Comparison of ENCODE assay signal across 17 cellular contexts in the genomic region with DNA sequence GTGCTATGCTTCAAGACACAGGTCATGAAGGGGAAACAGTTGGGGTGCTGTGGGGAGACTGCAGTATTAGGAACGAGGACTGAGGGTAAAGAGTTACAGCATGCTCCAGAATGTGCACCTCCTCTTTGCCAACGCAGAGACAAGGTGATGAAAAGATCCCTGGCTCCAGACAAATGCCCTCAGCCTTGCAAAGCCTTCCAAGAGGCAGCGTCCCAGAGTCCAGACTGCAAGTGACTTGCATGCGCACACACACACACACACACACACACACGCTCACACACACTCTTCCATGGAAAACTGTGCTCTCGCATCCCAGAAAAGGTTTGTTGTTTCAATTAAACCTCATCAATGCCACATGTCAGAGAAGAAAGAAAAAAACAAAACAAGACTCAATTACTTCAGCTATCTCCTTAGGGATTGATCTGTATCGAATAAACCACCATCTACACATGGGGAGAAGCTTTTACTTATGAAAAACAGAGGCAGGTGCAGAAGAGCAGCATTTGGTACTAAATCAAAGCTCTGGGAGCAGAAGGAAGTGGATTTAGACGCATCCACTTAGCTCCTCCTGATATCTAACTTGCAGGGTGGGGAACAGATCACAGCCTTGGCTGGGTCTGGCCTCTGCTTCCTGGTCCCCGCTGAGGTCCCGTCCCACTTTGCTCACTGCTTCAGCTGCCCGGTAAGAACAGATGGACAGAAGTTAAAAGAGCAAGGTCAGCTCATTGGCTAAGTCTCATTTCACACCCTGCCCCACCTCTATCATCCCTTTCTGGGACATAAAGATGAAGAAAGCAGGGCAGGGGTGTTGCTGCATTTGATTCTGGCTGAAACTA.
DNase-seq lines count a peak whose midpoint lies in the region; ATAC-seq and TF ChIP-seq lines count a peak whose summit lies in the region.
"Had no signal": no experiment of that assay in that cellular context is flagged by ENCODE, and none has a peak within 500 bp of the region (broad histone marks: within the 10 kb centered on the region; RNA-seq: fewer than 3 reads in every experiment).

No MANE protein-coding gene starts in this region.

- CTCF ChIA-PET in BJ (lab: Yijun Ruan, JAX), result interaction anchor here (0.8 kb wide), 1 partner anchor 8 kb away, joined by 3 read pairs; no protein-coding TSS in a partner anchor

- DNase-seq in BJ (ENCODE audit: low read depth) (no peak), amniotic epithelial cell (ENCODE audit: low read depth) (peak; percentile 30), heart right ventricle (peak; percentile 14 to 34), endothelial cell (ENCODE audit: low spot score) (no peak), DMS153 treated with DMSO at 0.1 percent for 48 hours (lab: John Stamatoyannopoulos, UW; ENCODE audit: unreplicated experiment) (no peak), left colon (no peak)
- DNase-seq in effector CD8-positive, alpha-beta T cell (lab: John Stamatoyannopoulos, UW), result no peak
- DNase-seq: activated CD4-positive, alpha-beta T cell treated with anti-CD3 and anti-CD28 coated beads for 36 hours; AML-193; DMS 273 treated with DMSO at 0.1 percent for 48 hours; NCI-H1436; NCI-H526; Peyer's patch; stimulated activated naive CD8-positive, alpha-beta T cell treated with anti-CD3 and anti-CD28 coated beads, Interleukin-15, amount 100 ng/mL, for 72 hours had no signal

- H3K27me3 ChIP-seq in BJ (ENCODE audit: control insufficient read depth, insufficient read depth, low read length) (no peaks in the 10 kb centered on the region), heart right ventricle (no peaks in the 10 kb centered on the region), neuron (ENCODE audit: insufficient read depth, low read length) (no peaks in the 10 kb centered on the region)
- H3K27me3 ChIP-seq: Peyer's patch had no signal

- H3K27ac Mint-ChIP-seq in endothelial cell (ENCODE audit: unreplicated experiment), result no peak overlapping the region
- H3K27ac Mint-ChIP-seq: activated CD4-positive, alpha-beta T cell treated with anti-CD3 and anti-CD28 coated beads for 36 hours; activated naive CD8-positive, alpha-beta T cell; memory B cell; stimulated activated naive CD8-positive, alpha-beta T cell treated with anti-CD3 and anti-CD28 coated beads, Interleukin-15, amount 100 ng/mL, for 72 hours had no signal

- intact Hi-C loops in heart right ventricle (cut with DNase I) (loop anchor here in 3 of 10 donors (5.0 to 10.0 kb wide), 4 partner anchors 58 to 151 kb away; no protein-coding TSS in a partner anchor), left colon (cut with DNase I, micrococcal nuclease) (no loop called here)

- H3K4me1 ChIP-seq in heart right ventricle, result peaks cover 0 to 34% (median 24%) of the 10 kb centered on the region in 9 donors
- peaks cover 26% of the 10 kb centered on the region for H3K4me1 ChIP-seq in neuron (ENCODE audit: insufficient read depth, low read length)
- H3K4me1 ChIP-seq: Peyer's patch had no signal

- no peak overlapping the region for H3K4me3 Mint-ChIP-seq in endothelial cell (ENCODE audit: unreplicated experiment)
- H3K4me3 Mint-ChIP-seq: activated CD4-positive, alpha-beta T cell treated with anti-CD3 and anti-CD28 coated beads for 36 hours; activated naive CD8-positive, alpha-beta T cell; memory B cell; stimulated activated naive CD8-positive, alpha-beta T cell treated with anti-CD3 and anti-CD28 coated beads, Interleukin-15, amount 100 ng/mL, for 72 hours had no signal

- peak overlapping the region; percentile 49 for H2AFZ ChIP-seq in neuron (ENCODE audit: low read depth, low read length)

- no peaks in the 10 kb centered on the region for H3K36me3 ChIP-seq in BJ (ENCODE audit: control insufficient read depth, insufficient read depth, low read length)
- H3K36me3 ChIP-seq in heart right ventricle, result no peaks in the 10 kb centered on the region
- no peaks in the 10 kb centered on the region for H3K36me3 ChIP-seq in neuron (ENCODE audit: insufficient read depth, low read length)
- H3K36me3 ChIP-seq: Peyer's patch had no signal

- peak in 6 of 8 donors; percentile 39 to 86 (median 59) for ATAC-seq in heart right ventricle
- no peak for ATAC-seq in left colon
- ATAC-seq: activated CD4-positive, alpha-beta T cell treated with anti-CD3 and anti-CD28 coated beads for 36 hours; stimulated activated naive CD8-positive, alpha-beta T cell treated with anti-CD3 and anti-CD28 coated beads, Interleukin-15, amount 100 ng/mL, for 72 hours had no signal

- peaks cover 3% of the 10 kb centered on the region for H3K4me1 Mint-ChIP-seq in endothelial cell (ENCODE audit: unreplicated experiment)
- H3K4me1 Mint-ChIP-seq: activated CD4-positive, alpha-beta T cell treated with anti-CD3 and anti-CD28 coated beads for 36 hours; memory B cell; stimulated activated naive CD8-positive, alpha-beta T cell treated with anti-CD3 and anti-CD28 coated beads, Interleukin-15, amount 100 ng/mL, for 72 hours had no signal

- H3K27ac ChIP-seq in heart right ventricle, result peak overlapping the region in 6 of 10 donors; percentile 11 to 80 (median 28)
- H3K27ac ChIP-seq: Peyer's patch had no signal

- H3K36me3 Mint-ChIP-seq in endothelial cell (ENCODE audit: low read depth, unreplicated experiment), result no peaks in the 10 kb centered on the region
- H3K36me3 Mint-ChIP-seq: activated naive CD8-positive, alpha-beta T cell; memory B cell had no signal

- H3K4me3 ChIP-seq in BJ (ENCODE audit: low read depth, low read length), result peak overlapping the region; percentile 24
- peak overlapping the region in 7 of 10 donors; percentile 2 to 39 (median 10) for H3K4me3 ChIP-seq in heart right ventricle
- H3K4me3 ChIP-seq in neuron (ENCODE audit: low read length), result no peak overlapping the region
- H3K4me3 ChIP-seq: Peyer's patch had no signal

- POLR2A ChIA-PET in BJ (lab: Charles Lee), result no interaction called here

- H3K9me3 ChIP-seq in heart right ventricle, result peaks cover 0 to 4% (median 0%) of the 10 kb centered on the region in 11 donors
- H3K9me3 ChIP-seq in neuron (ENCODE audit: low read length), result peaks cover under 1% of the 10 kb centered on the region
- H3K9me3 ChIP-seq: Peyer's patch had no signal

- WGBS in heart right ventricle, 2 donors, result 27 to 44% methylated on average over 11 of the region's 11 CpGs

- no peak for TF ChIP-seq CTCF in BJ (IDR thresholded peaks at IDR 0.05; ENCODE audit: insufficient read depth, low read depth, low read length)
- no peak for TF ChIP-seq CTCF in heart right ventricle (IDR thresholded peaks at IDR 0.05)
- no peak for TF ChIP-seq CTCF in endothelial cell (IDR thresholded peaks at IDR 0.05; ENCODE audit: unreplicated experiment)

- peaks cover 2% of the 10 kb centered on the region for H3K27me3 Mint-ChIP-seq in endothelial cell (ENCODE audit: unreplicated experiment)
- H3K27me3 Mint-ChIP-seq: stimulated activated naive CD8-positive, alpha-beta T cell treated with anti-CD3 and anti-CD28 coated beads, Interleukin-15, amount 100 ng/mL, for 72 hours had no signal

- H3K9me3 Mint-ChIP-seq in endothelial cell (ENCODE audit: unreplicated experiment), result no peaks in the 10 kb centered on the region
- H3K9me3 Mint-ChIP-seq: stimulated activated naive CD8-positive, alpha-beta T cell treated with anti-CD3 and anti-CD28 coated beads, Interleukin-15, amount 100 ng/mL, for 72 hours had no signal

Comparison
In these comparisons a context has a peak if more than half of its experiments do, and no peak if none do; other contexts are left out.
1. DNase-seq: peak in amniotic epithelial cell (single experiment) and heart right ventricle (2 of 2); none in BJ (single experiment), endothelial cell (single experiment), DMS153 treated with DMSO at 0.1 percent for 48 hours (single experiment), effector CD8-positive, alpha-beta T cell (single experiment) and left colon (0 of 2).